In the genomic region with DNA sequence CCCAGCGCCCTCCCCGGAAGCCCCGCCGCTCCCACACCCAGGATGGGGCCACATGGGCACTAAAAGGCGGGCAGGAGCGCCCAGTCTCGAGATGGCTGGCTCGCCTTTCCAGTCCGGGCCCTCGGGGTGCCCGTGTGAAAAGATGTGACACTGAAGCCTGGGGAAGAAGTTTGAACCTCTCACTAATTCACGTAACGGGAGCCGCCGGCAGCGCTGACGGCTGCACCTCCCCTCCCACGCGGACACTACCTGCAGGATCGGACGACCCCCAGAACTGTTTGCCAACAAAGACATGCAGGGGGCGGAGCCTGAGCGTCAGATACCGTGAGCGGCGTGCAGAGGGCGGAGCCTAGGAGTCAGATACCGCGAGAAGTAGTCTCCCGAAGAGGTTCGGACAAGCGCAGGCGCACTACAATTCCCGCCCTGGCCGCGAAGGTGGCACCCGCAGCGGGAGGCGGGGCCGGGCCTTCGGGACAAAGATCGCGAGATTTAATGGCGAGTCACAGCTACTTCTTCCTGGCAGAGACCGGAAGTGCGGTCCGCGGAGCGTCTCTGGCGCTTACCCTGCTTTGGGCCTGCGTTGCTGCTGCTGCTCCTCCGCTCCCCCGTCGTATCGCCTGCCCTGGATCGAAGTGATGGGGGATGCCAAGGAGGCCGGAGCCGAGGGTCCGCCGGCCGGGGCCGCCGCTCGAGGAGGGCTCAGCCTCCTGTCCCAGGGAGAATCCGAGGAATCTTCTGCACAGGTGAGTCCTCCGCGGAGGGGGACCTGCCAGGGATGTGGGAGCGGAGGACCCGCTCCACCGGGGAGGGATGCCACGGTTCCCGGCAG, we compare ENCODE assay signal across 8 cellular contexts. TPM values are rescaled to one million over a fixed set of nuclear protein-coding genes. Genes with fewer than 3 reads are reported as not detected.
DNase-seq lines count a peak whose midpoint lies in the region; ATAC-seq lines count a peak whose summit lies in the region.

TSS of gene EDRF1 (plus strand) at position 537 of the 829 bp plus-strand sequence. CDS start at position 636, 99 bp downstream.

- H3K4me3 Mint-ChIP-seq in activated CD4-positive, alpha-beta T cell treated with anti-CD3 and anti-CD28 coated beads, Interleukin-2, amount 10 ng/mL, durations not matched to agents 7 days and 5 days: peak within 1 kb of the TSS; percentile 88

- H3K9ac ChIP-seq in BLaER1: peak within 1 kb of the TSS; percentile 99

- H3K4me2 ChIP-seq in BLaER1: peak within 1 kb of the TSS; percentile 93

- POLR2A ChIA-PET in activated CD4-positive, alpha-beta T cell treated with anti-CD3 and anti-CD28 coated beads, Interleukin-2, amount 10 ng/mL, durations not matched to agents 7 days and 5 days (lab: Charles Lee): interaction anchor here (0.6 kb wide), 1 partner anchor 31 kb away, joined by 3 read pairs; no protein-coding TSS in a partner anchor

- peaks cover 34% of the 10 kb centered on the region for H3K36me3 ChIP-seq in BLaER1

- H3K27me3 Mint-ChIP-seq in activated CD4-positive, alpha-beta T cell treated with anti-CD3 and anti-CD28 coated beads, Interleukin-2, amount 10 ng/mL, durations not matched to agents 7 days and 5 days: no peaks in the 10 kb centered on the region

- no peaks in the 10 kb centered on the region for H4K20me1 ChIP-seq in BLaER1

- H3K27me3 ChIP-seq in BLaER1: no peaks in the 10 kb centered on the region

- H3K4me1 Mint-ChIP-seq in activated CD4-positive, alpha-beta T cell treated with anti-CD3 and anti-CD28 coated beads, Interleukin-2, amount 10 ng/mL, durations not matched to agents 7 days and 5 days: peaks cover 30% of the 10 kb centered on the region

- peak within 1 kb of the TSS; percentile 97 for H3K4me3 ChIP-seq in BLaER1

- H3K4me1 ChIP-seq in BLaER1: peaks cover 31% of the 10 kb centered on the region

- H3K9me3 Mint-ChIP-seq in activated CD4-positive, alpha-beta T cell treated with anti-CD3 and anti-CD28 coated beads, Interleukin-2, amount 10 ng/mL, durations not matched to agents 7 days and 5 days: peaks cover 2% of the 10 kb centered on the region

- DNase-seq in NCI-H69 (lab: John Stamatoyannopoulos, UW): peak; percentile 96
- DNase-seq in activated CD4-positive, alpha-beta T cell treated with anti-CD3 and anti-CD28 coated beads, Interleukin-2, amount 10 ng/mL, durations not matched to agents 7 days and 5 days: peak; percentile 99
- DNase-seq in dedifferentiated amniotic fluid mesenchymal stem cell (ENCODE audit: extremely low spot score): peak; percentile 99
- peak; percentile 100 for DNase-seq in left kidney (ENCODE audit: low read depth, low spot score)
- DNase-seq in stimulated activated CD4-positive, alpha-beta T cell treated with anti-CD3 and anti-CD28 coated beads, Interleukin-2, amount 100 ng/mL, for 24 hours: peak; percentile 98 to 99

- peak within 1 kb of the TSS; percentile 98 for H3K27ac Mint-ChIP-seq in activated CD4-positive, alpha-beta T cell treated with anti-CD3 and anti-CD28 coated beads, Interleukin-2, amount 10 ng/mL, durations not matched to agents 7 days and 5 days

- CTCF ChIA-PET in activated CD4-positive, alpha-beta T cell treated with anti-CD3 and anti-CD28 coated beads, Interleukin-2, amount 10 ng/mL, durations not matched to agents 7 days and 5 days (lab: Charles Lee): interaction anchor here (0.7 kb wide), 1 partner anchor 11 kb away, joined by 3 read pairs; no protein-coding TSS in a partner anchor

- H3K27ac ChIP-seq in BLaER1: peak within 1 kb of the TSS; percentile 98

- peak; percentile 93 for ATAC-seq in GM19328 (IDR thresholded peaks at IDR 0.05; ENCODE audit: unreplicated experiment)
- ATAC-seq in HG03520 (IDR thresholded peaks at IDR 0.05; ENCODE audit: unreplicated experiment): peak; percentile 95

- peaks cover 26% of the 10 kb centered on the region for H3K36me3 Mint-ChIP-seq in activated CD4-positive, alpha-beta T cell treated with anti-CD3 and anti-CD28 coated beads, Interleukin-2, amount 10 ng/mL, durations not matched to agents 7 days and 5 days (ENCODE audit: low read depth)

- peaks cover 6% of the 10 kb centered on the region for H3K9me3 ChIP-seq in BLaER1

RNA-seq across cellular contexts. Expression of gene EDRF1, which starts in this region (rescaled TPM):
- total RNA-seq in activated CD4-positive, alpha-beta T cell treated with anti-CD3 and anti-CD28 coated beads, Interleukin-2, amount 10 ng/mL, durations not matched to agents 7 days and 5 days: 10 to 100 TPM; 37.0 to 39.5 TPM

Comparison
In these comparisons a context has a peak if more than half of its experiments do, and no peak if none do; other contexts are left out.
1. Peak in every context shown above with its lines: DNase-seq, ATAC-seq, H3K4me3 ChIP-seq and H3K27ac ChIP-seq.